21 cellular contexts compared by ENCODE assay signal in the genomic region with DNA sequence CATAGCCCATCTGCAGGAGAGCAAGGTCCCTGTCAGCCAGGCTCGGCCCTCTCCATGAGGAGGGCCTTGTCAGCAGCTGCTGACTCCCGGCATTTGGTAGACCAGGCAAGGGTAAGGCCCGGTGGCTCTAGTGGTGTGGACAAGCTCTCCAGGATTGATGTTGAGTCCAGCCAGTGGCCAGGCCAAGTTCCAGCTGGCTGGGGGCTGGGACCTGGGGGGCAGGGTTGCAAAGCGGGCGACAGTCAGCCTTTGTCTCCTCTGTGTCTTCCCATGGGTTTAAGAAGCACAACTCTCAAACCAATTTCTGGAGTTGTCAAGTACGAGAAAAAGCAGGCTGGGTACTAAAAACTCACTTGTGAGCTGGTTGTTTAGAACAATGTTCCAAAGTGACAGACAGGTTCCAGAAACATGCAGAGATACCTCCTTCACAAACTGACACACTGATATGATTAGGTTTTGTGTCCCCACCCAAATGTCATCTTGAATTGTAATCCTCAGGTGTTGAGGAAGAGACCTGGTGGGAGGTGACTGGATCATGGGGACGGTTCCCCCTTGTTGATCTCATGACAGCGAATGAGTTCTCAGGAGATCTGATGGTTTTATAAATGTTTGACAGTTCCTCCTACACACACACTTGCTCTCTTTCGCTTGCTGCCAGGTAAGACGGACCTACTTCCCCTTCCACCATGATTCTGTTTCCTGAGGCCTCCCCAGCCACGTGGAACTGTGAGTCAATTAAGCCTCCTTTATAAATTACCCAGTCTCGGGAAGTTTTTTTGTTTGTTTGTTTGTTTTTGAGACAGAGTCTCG. TPM values are rescaled to one million over a fixed set of nuclear protein-coding genes. Genes with fewer than 3 reads are reported as not detected.
DNase-seq lines count a peak whose midpoint lies in the region; ATAC-seq, FAIRE-seq and TF ChIP-seq lines count a peak whose summit lies in the region.
"Had no signal": no experiment of that assay in that cellular context is flagged by ENCODE, and none has a peak within 500 bp of the region (broad histone marks: within the 10 kb centered on the region; RNA-seq: fewer than 3 reads in every experiment).

No MANE protein-coding gene starts in this region.

- 68% methylated on average over 13 of the region's 13 CpGs for WGBS in K562 (ENCODE audit: insufficient coverage, low coverage, missing lambda C conversion rate)

- H3K27me3 ChIP-seq in H7 (ENCODE audit: control insufficient read depth, insufficient read depth, low read length): no peaks in the 10 kb centered on the region
- H3K27me3 ChIP-seq in K562 (ENCODE audit: control insufficient read depth in 2 of 2, insufficient read depth in 2 of 2, low read length in 2 of 2): no peaks in the 10 kb centered on the region
- H3K27me3 ChIP-seq: MG63, Peyer's patch had no signal

- TF ChIP-seq EP300 in K562 (IDR thresholded peaks at IDR 0.05; ENCODE audit: low read length): no peak

- intact Hi-C loops in K562 (cut with micrococcal nuclease): loop anchor here (5.0 kb wide), 1 partner anchor 41 kb away; no protein-coding TSS in a partner anchor

- no peak overlapping the region for H2AFZ ChIP-seq in K562 (ENCODE audit: low read depth, low read length)
- H2AFZ ChIP-seq: GM23338 had no signal

- no peaks in the 10 kb centered on the region for H3K27me3 Mint-ChIP-seq in memory B cell

- H3K36me3 ChIP-seq in H7 (replicated peaks; ENCODE audit: control insufficient read depth, insufficient read depth, low read length): peaks cover 1% of the 10 kb centered on the region; the same call in 1 of the 2 replicates
- peaks cover 31% of the 10 kb centered on the region; the same call in 1 of the 3 replicates for H3K36me3 ChIP-seq in K562 (ENCODE audit: control insufficient read depth, insufficient read depth, low read length)
- H3K36me3 ChIP-seq: MG63 had no signal

- no peak overlapping the region for H3K4me3 ChIP-seq in H7 (ENCODE audit: insufficient read depth, low read depth, low read length)
- no peak overlapping the region for H3K4me3 ChIP-seq in K562
- H3K4me3 ChIP-seq: GM23338, MG63, Peyer's patch had no signal

- TF ChIP-seq RAD21 in K562 (CRISPR knock-in tag; conservative IDR thresholded peaks at IDR 0.05 in 1 of 2, IDR thresholded peaks at IDR 0.05 in 1 of 2): no peak

- POLR2A ChIA-PET in K562 (lab: Yijun Ruan, JAX): interaction anchor here (0.5 to 1.8 kb wide), 6 partner anchors 10 to 404 kb away, joined by 3 to 4 read pairs (median 3); no protein-coding TSS in a partner anchor

- no peaks in the 10 kb centered on the region for H3K79me2 ChIP-seq in K562 (ENCODE audit: control insufficient read depth, insufficient read depth, low read length)

- H3K4me1 ChIP-seq in K562 (replicated peaks in 1 of 2; ENCODE audit: control insufficient read depth in 2 of 2, insufficient read depth in 2 of 2, low read length in 2 of 2): peaks cover 0 to 8% of the 10 kb centered on the region in 2 experiments; a peak in 2 of 5 replicates
- H3K4me1 ChIP-seq: Peyer's patch had no signal

- no peak for TF ChIP-seq CTCF in K562 (IDR thresholded peaks at IDR 0.05 in 2 of 3, conservative IDR thresholded peaks at IDR 0.05 in 1 of 3; ENCODE audit: insufficient read depth in 2 of 3, low read depth in 1 of 3, low read length in 3 of 3)
- no peak for TF ChIP-seq CTCF in D721Med (IDR thresholded peaks at IDR 0.05; ENCODE audit: insufficient read depth, missing control alignments)

- no peak overlapping the region for H3K4me2 ChIP-seq in K562 (ENCODE audit: insufficient read depth, low read length)
- H3K4me2 ChIP-seq: GM23338, KMS-11 had no signal

- in situ Hi-C loops in K562 (cut with MboI): no loop called here

- CTCF ChIA-PET in K562 (lab: Yijun Ruan, JAX; ENCODE audit: low intra/inter-chr PET ratio): interaction anchor here (0.6 kb wide), 1 partner anchor 9 kb away, joined by 3 read pairs; no protein-coding TSS in a partner anchor

- H3K27ac Mint-ChIP-seq in memory B cell: peak overlapping the region; percentile 45
- H3K27ac Mint-ChIP-seq: CD8-positive, alpha-beta T cell; GM23338 had no signal

- peaks cover 16% of the 10 kb centered on the region for H3K4me1 Mint-ChIP-seq in memory B cell
- H3K4me1 Mint-ChIP-seq: GM23338 had no signal

- H3K9ac ChIP-seq in K562 (ENCODE audit: insufficient read depth in 1 of 2, low read depth in 2 of 2, low read length in 2 of 2): peak overlapping the region in 1 of 2 experiments; percentile 51; a peak in 2 of 4 replicates
- H3K9ac ChIP-seq: KMS-11 had no signal

- no peaks in the 10 kb centered on the region for H3K9me3 Mint-ChIP-seq in memory B cell
- H3K9me3 Mint-ChIP-seq: CD8-positive, alpha-beta T cell; GM23338 had no signal

- DNase-seq in H7 (peak; percentile 22), K562 (ENCODE audit: extremely low read depth in 1 of 4, low spot score in 3 of 4) (peak in 1 of 4 experiments; percentile 23), memory B cell (ENCODE audit: low spot score in 2 of 2) (no peak), putamen (ENCODE audit: low spot score) (peak; percentile 47), D721Med (ENCODE audit: insufficient read length, low spot score) (no peak), epidermal melanocyte (ENCODE audit: insufficient read length, low spot score) (no peak), T1000 (lab: John Stamatoyannopoulos, UW) (no peak)
- DNase-seq in effector CD4-positive, alpha-beta T cell: no peak
- DNase-seq: AML-193; CD8-positive, alpha-beta T cell; DMS 273 treated with DMSO at 0.1 percent for 48 hours; MG63; NCI-H1105 treated with DMSO at 0.1 percent for 48 hours; NCI-H2029; NCI-H2171 treated with DMSO at 0.1 percent for 48 hours; NCI-H82; SHP77 treated with DMSO at 0.1 percent for 48 hours had no signal

- BruUV-seq in K562 (replicated peaks; lab: Mats Ljungman, UMichigan): no TSS peak

- no peak overlapping the region for H3K27ac ChIP-seq in K562 (ENCODE audit: extremely low read depth, low read depth, low read length)
- H3K27ac ChIP-seq: HL-60, KMS-11 had no signal

- no peak overlapping the region for H3K4me3 Mint-ChIP-seq in memory B cell
- H3K4me3 Mint-ChIP-seq: CD8-positive, alpha-beta T cell; GM23338 had no signal

- peak; percentile 16 for ATAC-seq in K562
- peak; percentile 78 for ATAC-seq in memory B cell (ENCODE audit: low read depth)
- ATAC-seq: CD8-positive, alpha-beta T cell; GM23338 had no signal

- H3K9me3 ChIP-seq in K562 (replicated peaks; ENCODE audit: control insufficient read depth, insufficient read depth, low read depth, low read length): no peaks in the 10 kb centered on the region
- H3K9me3 ChIP-seq: MG63, Peyer's patch had no signal

- no peak for FAIRE-seq in K562 (lab: Jason Lieb, UNC)
- no peak for FAIRE-seq in D721Med (lab: Jason Lieb, UNC)

- H3K36me3 Mint-ChIP-seq in memory B cell: peaks cover 8% of the 10 kb centered on the region

- H3K9me1 ChIP-seq in K562 (ENCODE audit: control insufficient read depth, insufficient read depth, low read length): peaks cover 4% of the 10 kb centered on the region

- H4K20me1 ChIP-seq in K562 (replicated peaks; ENCODE audit: control insufficient read depth, insufficient read depth, low read length): no peaks in the 10 kb centered on the region

- peak; percentile 32; the same call in 1 of the 2 replicates for TF ChIP-seq POLR2A in K562 (conservative IDR thresholded peaks at IDR 0.05)

TF ChIP-seq in K562, 482 proteins besides CTCF, POLR2A, EP300 and RAD21 (continues in another document):
- TF ChIP-seq STAG1 (CRISPR knock-in tag; IDR thresholded peaks at IDR 0.05; ENCODE audit: borderline replicate concordance) (0 out of 2 replicates have a peak, but pooled peaks have one; percentile 17), ZNF507 (tag; conservative IDR thresholded peaks at IDR 0.05) (0 out of 2 replicates have a peak, but pooled peaks have one; percentile 4)
- TF ChIP-seq, protein P1, sequence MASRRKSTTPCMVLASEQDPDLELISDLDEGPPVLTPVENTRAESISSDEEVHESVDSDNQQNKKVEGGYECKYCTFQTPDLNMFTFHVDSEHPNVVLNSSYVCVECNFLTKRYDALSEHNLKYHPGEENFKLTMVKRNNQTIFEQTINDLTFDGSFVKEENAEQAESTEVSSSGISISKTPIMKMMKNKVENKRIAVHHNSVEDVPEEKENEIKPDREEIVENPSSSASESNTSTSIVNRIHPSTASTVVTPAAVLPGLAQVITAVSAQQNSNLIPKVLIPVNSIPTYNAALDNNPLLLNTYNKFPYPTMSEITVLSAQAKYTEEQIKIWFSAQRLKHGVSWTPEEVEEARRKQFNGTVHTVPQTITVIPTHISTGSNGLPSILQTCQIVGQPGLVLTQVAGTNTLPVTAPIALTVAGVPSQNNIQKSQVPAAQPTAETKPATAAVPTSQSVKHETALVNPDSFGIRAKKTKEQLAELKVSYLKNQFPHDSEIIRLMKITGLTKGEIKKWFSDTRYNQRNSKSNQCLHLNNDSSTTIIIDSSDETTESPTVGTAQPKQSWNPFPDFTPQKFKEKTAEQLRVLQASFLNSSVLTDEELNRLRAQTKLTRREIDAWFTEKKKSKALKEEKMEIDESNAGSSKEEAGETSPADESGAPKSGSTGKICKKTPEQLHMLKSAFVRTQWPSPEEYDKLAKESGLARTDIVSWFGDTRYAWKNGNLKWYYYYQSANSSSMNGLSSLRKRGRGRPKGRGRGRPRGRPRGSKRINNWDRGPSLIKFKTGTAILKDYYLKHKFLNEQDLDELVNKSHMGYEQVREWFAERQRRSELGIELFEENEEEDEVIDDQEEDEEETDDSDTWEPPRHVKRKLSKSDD (conservative IDR thresholded peaks at IDR 0.05; ENCODE audit: low read length): 0 out of 2 replicates have a peak, but pooled peaks have one; percentile 38

RNA-seq across cellular contexts. Expression of gene SERPIND1, which starts 52.3 kb away (rescaled TPM):
- 0.07 TPM in 1 of 2 replicates, not detected in the other for total RNA-seq in H7 (2014; rRNA removed; shearing (Covaris generic))
- total RNA-seq in K562 (2011; cell fraction: chromatin; rRNA removed; ENCODE audit: low replicate concordance): not detected in 2 replicates
- total RNA-seq in K562 (2011; cell fraction: nucleolus; rRNA removed): not detected in 2 replicates
- total RNA-seq in K562 (2011; cell fraction: nucleoplasm; rRNA removed): not detected in 2 replicates
- total RNA-seq in K562 (2014; rRNA removed) (not detected in 2 replicates), K562 (2014; rRNA removed; fragmentation: Illumina TruSeq; extraction: Trizol) (not detected in 2 replicates), K562 (2015; rRNA removed; fragmentation: Illumina TruSeq; extraction: Trizol) (not detected in 2 replicates), K562 (2021) (0.09 and 0.22 TPM in 2 replicates)
- polyA plus RNA-seq in K562 (2011; rRNA removed) (not detected in 2 replicates), K562 (2014; fragmentation: Illumina TruSeq; extraction: Trizol) (not detected in 2 replicates), K562 (2014; fragmentation: Nextera tagmentation; extraction: Ambion mirVana) (under 1 TPM; 0.04 to 0.11 TPM), K562 (2014; rRNA removed) (not detected in 2 replicates)
- not detected in 2 replicates for polyA plus RNA-seq in K562 (2011; cell fraction: cytosol; rRNA removed)
- polyA plus RNA-seq in K562 (2011; cell fraction: nucleus; rRNA removed): not detected in 2 replicates
- 0.11 and 0.16 TPM in 2 replicates for polyA plus RNA-seq in K562 (2012)
- polyA minus RNA-seq in K562 (2011; rRNA and poly(A)+ RNA removed): not detected in 2 replicates
- 1.0 TPM in 1 of 2 replicates, not detected in the other for polyA minus RNA-seq in K562 (2011; cell fraction: cytosol; rRNA and poly(A)+ RNA removed)
- not detected in 2 replicates for polyA minus RNA-seq in K562 (2011; cell fraction: nucleus; rRNA and poly(A)+ RNA removed)
- total RNA-seq: CD8-positive, alpha-beta T cell; GM23338; Peyer's patch had no signal
- polyA plus RNA-seq: GM23338 had no signal

Comparison
In these comparisons a context has a peak if more than half of its experiments do, and no peak if none do; other contexts are left out.
1. DNase-seq: peak in H7 (single experiment) and putamen (single experiment); none in memory B cell (0 of 2), D721Med (single experiment), epidermal melanocyte (single experiment), T1000 (single experiment) and effector CD4-positive, alpha-beta T cell (single experiment).